1 cellular context compared by ENCODE assay signal in genomic region chr12:25051583-25052190, GRCh38.
TF ChIP-seq lines count a peak whose summit lies in the region.

No MANE protein-coding gene starts in this region.

TF ChIP-seq in GM12878, 131 proteins besides CTCF, POLR2A, EP300 and RAD21 (continued from another document):
- TF ChIP-seq, protein P1, sequence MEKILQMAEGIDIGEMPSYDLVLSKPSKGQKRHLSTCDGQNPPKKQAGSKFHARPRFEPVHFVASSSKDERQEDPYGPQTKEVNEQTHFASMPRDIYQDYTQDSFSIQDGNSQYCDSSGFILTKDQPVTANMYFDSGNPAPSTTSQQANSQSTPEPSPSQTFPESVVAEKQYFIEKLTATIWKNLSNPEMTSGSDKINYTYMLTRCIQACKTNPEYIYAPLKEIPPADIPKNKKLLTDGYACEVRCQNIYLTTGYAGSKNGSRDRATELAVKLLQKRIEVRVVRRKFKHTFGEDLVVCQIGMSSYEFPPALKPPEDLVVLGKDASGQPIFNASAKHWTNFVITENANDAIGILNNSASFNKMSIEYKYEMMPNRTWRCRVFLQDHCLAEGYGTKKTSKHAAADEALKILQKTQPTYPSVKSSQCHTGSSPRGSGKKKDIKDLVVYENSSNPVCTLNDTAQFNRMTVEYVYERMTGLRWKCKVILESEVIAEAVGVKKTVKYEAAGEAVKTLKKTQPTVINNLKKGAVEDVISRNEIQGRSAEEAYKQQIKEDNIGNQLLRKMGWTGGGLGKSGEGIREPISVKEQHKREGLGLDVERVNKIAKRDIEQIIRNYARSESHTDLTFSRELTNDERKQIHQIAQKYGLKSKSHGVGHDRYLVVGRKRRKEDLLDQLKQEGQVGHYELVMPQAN (conservative IDR thresholded peaks at IDR 0.05): no peak; the same call in 1 of the 2 replicates
- peak; percentile 36; the same call in 1 of the 2 replicates for TF ChIP-seq MTA3 (IDR thresholded peaks at IDR 0.05; ENCODE audit: borderline replicate concordance, low read length)
